In the genomic region with DNA sequence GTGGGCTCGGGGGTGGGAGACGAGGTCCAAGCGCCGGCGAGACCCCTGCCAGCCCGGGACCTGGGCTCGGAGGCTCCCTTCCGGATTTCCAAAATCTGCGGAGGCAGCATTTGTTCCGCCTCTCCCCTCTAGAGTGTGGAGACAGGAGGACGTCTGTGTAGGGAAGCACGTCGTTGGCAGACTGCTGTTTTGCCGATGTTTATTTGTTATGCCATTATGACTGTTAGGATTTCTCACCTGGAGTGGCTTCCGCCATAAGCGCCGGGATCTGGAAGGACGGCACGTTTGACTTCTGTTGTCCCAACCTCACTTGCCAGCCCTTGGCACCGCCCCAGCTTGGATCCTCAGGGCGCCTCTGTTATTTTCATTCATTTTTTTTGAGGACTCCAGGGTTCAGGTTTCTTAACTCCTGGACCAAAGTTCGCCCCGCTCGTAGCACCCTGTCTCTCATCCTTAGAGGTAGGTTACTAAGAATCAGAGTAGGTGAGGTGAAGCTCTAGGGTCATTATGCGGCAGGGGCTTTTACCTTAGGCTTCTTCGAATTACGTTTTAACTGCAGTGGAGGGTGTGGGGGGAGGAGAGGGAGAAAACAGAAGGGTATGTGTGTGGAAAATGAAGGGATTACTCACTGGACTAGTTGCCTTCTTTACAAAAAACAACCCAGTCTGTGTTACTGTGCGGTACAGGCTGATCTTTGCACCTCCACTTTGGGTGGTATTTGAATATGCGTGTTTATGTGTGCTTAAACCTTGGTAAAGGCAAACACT, we compare ENCODE assay signal across 8 cellular contexts. TPM values are rescaled to one million over a fixed set of nuclear protein-coding genes. Genes with fewer than 3 reads are reported as not detected.
A peak's percentile ranks its signal among the peaks of the same experiment; 100 is the strongest.
DNase-seq lines count a peak whose midpoint lies in the region; ATAC-seq and TF ChIP-seq lines count a peak whose summit lies in the region.

No MANE protein-coding gene starts in this region.

- H3K9me3 ChIP-seq in Panc1 (ENCODE audit: control insufficient read depth, insufficient read depth, low read depth, low read length): no peaks in the 10 kb centered on the region
- H3K9me3 ChIP-seq in tibial artery: no peaks in the 10 kb centered on the region

- no peaks in the 10 kb centered on the region for H3K27me3 ChIP-seq in Panc1 (ENCODE audit: control insufficient read depth, insufficient read depth, low read length)
- no peaks in the 10 kb centered on the region for H3K27me3 ChIP-seq in tibial artery

- DNase-seq in activated T-cell treated with anti-CD3 and anti-CD28 coated beads for 48 hours (ENCODE audit: low read depth) (peak; percentile 4), Panc1 (ENCODE audit: low read depth, low spot score) (no peak), dedifferentiated amniotic fluid mesenchymal stem cell (ENCODE audit: extremely low spot score) (peak; percentile 26), lung microvascular endothelial cell (ENCODE audit: low read depth in 2 of 2) (peak; percentile 17 to 40), tibial artery (peak; percentile 65 to 79)
- no peak for DNase-seq in activated T-cell treated with anti-CD3 and anti-CD28 coated beads, Interleukin-2, amount 50 U/mL, for 1 hour

- no peaks in the 10 kb centered on the region for H3K36me3 ChIP-seq in Panc1 (ENCODE audit: control insufficient read depth, insufficient read depth, low read length)
- H3K36me3 ChIP-seq in tibial artery: no peaks in the 10 kb centered on the region

- BruUV-seq in Panc1 (replicated peaks; lab: Mats Ljungman, UMichigan): no TSS peak

- CTCF ChIA-PET in Panc1 (lab: Charles Lee): no interaction called here

- H3K4me3 ChIP-seq in Panc1 (ENCODE audit: low read depth in 2 of 2, low read length in 2 of 2): peak overlapping the region; percentile 62 to 68
- H3K4me3 ChIP-seq in tibial artery: peak overlapping the region; percentile 68 to 77

- TF ChIP-seq POLR2A in GM18505 (IDR thresholded peaks at IDR 0.05; ENCODE audit: borderline replicate concordance, extremely low read depth, insufficient read depth, insufficient read length): no peak

- H3K4me1 ChIP-seq in Panc1 (ENCODE audit: control insufficient read depth, insufficient read depth, low read length) (no peaks in the 10 kb centered on the region), tibial artery (peaks cover 0 to 10% (median 9%) of the 10 kb centered on the region in 4 donors)

- H3K27ac ChIP-seq in Panc1 (ENCODE audit: low read length): peak overlapping the region; percentile 49
- H3K27ac ChIP-seq in tibial artery: peak overlapping the region; percentile 84 to 88

- ATAC-seq in HG03460 (IDR thresholded peaks at IDR 0.05; ENCODE audit: unreplicated experiment) (peak; percentile 25), Panc1 (peak; percentile 83), GM18505 (IDR thresholded peaks at IDR 0.05; ENCODE audit: unreplicated experiment) (no peak)

- POLR2A ChIA-PET in Panc1 (lab: Charles Lee): no interaction called here

- intact Hi-C loops in Panc1 (cut with micrococcal nuclease; ENCODE audit: unreplicated experiment) (no loop called here), tibial artery (cut with DNase I; ENCODE audit: low total_unique reads) (no loop called here)

- TF ChIP-seq CTCF in Panc1 (IDR thresholded peaks at IDR 0.05): no peak
- TF ChIP-seq CTCF in tibial artery (IDR thresholded peaks at IDR 0.05): no peak

- in situ Hi-C loops in Panc1 (cut with HindIII; ENCODE audit: low pct_unique_long_range_greater_than_20kb, low sequenced_read_pairs): no loop called here

RNA-seq across cellular contexts. Expression of gene PYGL, which starts 0.5 kb away (rescaled TPM):
- total RNA-seq in Panc1 (2021; ENCODE audit: unreplicated experiment): 23.0 TPM
- 25.1 TPM for polyA plus RNA-seq in Panc1 (2012; ENCODE audit: insufficient read length)
- total RNA-seq in lung microvascular endothelial cell: 62.8 and 71.6 TPM in 2 replicates

Comparison
In these comparisons a context has a peak if more than half of its experiments do, and no peak if none do; other contexts are left out.
1. DNase-seq: peak in activated T-cell treated with anti-CD3 and anti-CD28 coated beads for 48 hours (single experiment), dedifferentiated amniotic fluid mesenchymal stem cell (single experiment), lung microvascular endothelial cell (2 of 2) and tibial artery (2 of 2); none in activated T-cell treated with anti-CD3 and anti-CD28 coated beads, Interleukin-2, amount 50 U/mL, for 1 hour (single experiment) and Panc1 (single experiment).